Comparison of ENCODE assay signal across 10 cellular contexts in the genomic region with DNA sequence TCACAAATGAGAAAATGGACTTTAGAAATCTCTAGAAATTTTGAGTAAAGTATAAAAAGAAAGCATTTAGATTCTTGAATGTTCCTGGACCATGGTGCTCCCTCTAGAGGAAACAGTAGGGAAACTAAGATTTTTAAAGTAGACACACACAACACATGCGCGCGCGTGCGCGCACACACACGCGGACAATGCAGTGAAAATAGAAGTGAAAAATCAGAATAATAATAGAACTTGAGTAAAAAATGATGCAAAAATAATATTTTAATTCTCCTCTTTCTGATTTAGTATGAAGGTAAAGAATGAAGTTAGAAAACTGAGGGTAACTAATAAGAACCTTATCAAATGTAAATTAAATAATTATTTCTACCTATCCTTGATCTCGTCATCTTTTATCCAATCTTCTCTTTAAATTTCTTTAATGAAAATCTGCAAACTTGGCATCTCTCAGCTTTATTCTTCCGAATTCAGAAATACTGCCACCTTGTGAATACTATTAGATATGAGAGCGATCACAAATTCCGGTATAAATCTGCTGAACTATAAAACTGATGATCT.
A peak's percentile ranks its signal among the peaks of the same experiment; 100 is the strongest.
DNase-seq lines count a peak whose midpoint lies in the region; ATAC-seq and TF ChIP-seq lines count a peak whose summit lies in the region.
"Had no signal": no experiment of that assay in that cellular context is flagged by ENCODE, and none has a peak within 500 bp of the region (broad histone marks: within the 10 kb centered on the region; RNA-seq: fewer than 3 reads in every experiment).

No MANE protein-coding gene starts in this region.

- peaks cover 5% of the 10 kb centered on the region for H3K36me3 ChIP-seq in breast epithelium
- H3K36me3 ChIP-seq in thoracic aorta: peaks cover 18% of the 10 kb centered on the region

- TF ChIP-seq POLR2A in breast epithelium (IDR thresholded peaks at IDR 0.05): no peak

- H3K27ac Mint-ChIP-seq in MCF 10A (ENCODE audit: low read depth, unreplicated experiment): no peak overlapping the region
- no peak overlapping the region for H3K27ac Mint-ChIP-seq in effector memory CD8-positive, alpha-beta T cell
- H3K27ac Mint-ChIP-seq: activated naive CD4-positive, alpha-beta T cell treated with anti-CD3 and anti-CD28 coated beads, Interleukin-2, amount 50 U/mL, for 24 hours had no signal

- no peak overlapping the region for H3K4me3 Mint-ChIP-seq in MCF 10A (ENCODE audit: unreplicated experiment)
- H3K4me3 Mint-ChIP-seq in effector memory CD8-positive, alpha-beta T cell: no peak overlapping the region
- H3K4me3 Mint-ChIP-seq: activated naive CD4-positive, alpha-beta T cell treated with anti-CD3 and anti-CD28 coated beads, Interleukin-2, amount 50 U/mL, for 24 hours had no signal

- no peak overlapping the region for H3K27ac ChIP-seq in breast epithelium
- H3K27ac ChIP-seq in thoracic aorta: no peak overlapping the region

- no peaks in the 10 kb centered on the region for H3K4me1 ChIP-seq in breast epithelium
- H3K4me1 ChIP-seq in thoracic aorta (ENCODE audit: control insufficient read depth in 1 of 2, low read depth in 2 of 2): no peaks in the 10 kb centered on the region

- H3K4me1 Mint-ChIP-seq in MCF 10A (ENCODE audit: insufficient read depth, unreplicated experiment): peaks cover 19% of the 10 kb centered on the region
- no peaks in the 10 kb centered on the region for H3K4me1 Mint-ChIP-seq in effector memory CD8-positive, alpha-beta T cell (ENCODE audit: low read depth in 2 of 2)
- H3K4me1 Mint-ChIP-seq: activated naive CD4-positive, alpha-beta T cell treated with anti-CD3 and anti-CD28 coated beads, Interleukin-2, amount 50 U/mL, for 24 hours had no signal

- DNase-seq in MCF 10A (ENCODE audit: unreplicated experiment) (peak; percentile 31), breast epithelium (ENCODE audit: low spot score in 2 of 2) (no peak), SK-MEL-5 (ENCODE audit: low read depth, low spot score) (peak; percentile 16), globus pallidus (ENCODE audit: low spot score) (peak; percentile 3), thoracic aorta (ENCODE audit: low spot score) (no peak), sciatic nerve (ENCODE audit: low spot score) (no peak)
- DNase-seq in effector memory CD8-positive, alpha-beta T cell: no peak
- DNase-seq: stimulated activated CD4-positive, alpha-beta T cell treated with anti-CD3 and anti-CD28 coated beads, Interleukin-1b, Interleukin-23, amount 100 ng/mL, for 48 hours had no signal

- BruUV-seq in MCF 10A (replicated peaks; lab: Mats Ljungman, UMichigan): no TSS peak

- intact Hi-C loops in MCF 10A (cut with micrococcal nuclease): loop anchor here (1.0 to 5.0 kb wide), 3 partner anchors 76 to 350 kb away; no protein-coding TSS in a partner anchor
- intact Hi-C loops in breast epithelium (cut with DNase I; ENCODE audit: low total_unique reads): no loop called here
- intact Hi-C loops in sciatic nerve (cut with DNase I): no loop called here

- in situ Hi-C loops in SK-MEL-5 (cut with HindIII; ENCODE audit: low pct_unique_long_range_greater_than_20kb, low sequenced_read_pairs): no loop called here

- no peaks in the 10 kb centered on the region for H3K27me3 Mint-ChIP-seq in MCF 10A (ENCODE audit: insufficient read depth, unreplicated experiment)
- H3K27me3 Mint-ChIP-seq in effector memory CD8-positive, alpha-beta T cell: no peaks in the 10 kb centered on the region
- H3K27me3 Mint-ChIP-seq: activated naive CD4-positive, alpha-beta T cell treated with anti-CD3 and anti-CD28 coated beads, Interleukin-2, amount 50 U/mL, for 24 hours had no signal

- TF ChIP-seq CTCF in MCF 10A (IDR thresholded peaks at IDR 0.05; ENCODE audit: unreplicated experiment) (peak; percentile 17), breast epithelium (IDR thresholded peaks at IDR 0.05) (peak in 1 of 3 donors; percentile 25), thoracic aorta (IDR thresholded peaks at IDR 0.05) (peak; percentile 28)

- H3K9me3 ChIP-seq in breast epithelium (no peaks in the 10 kb centered on the region), thoracic aorta (no peaks in the 10 kb centered on the region)

- no peaks in the 10 kb centered on the region for H3K27me3 ChIP-seq in breast epithelium
- no peaks in the 10 kb centered on the region for H3K27me3 ChIP-seq in thoracic aorta (replicated peaks; ENCODE audit: insufficient read depth)

- POLR2A ChIA-PET in MCF 10A (lab: Yijun Ruan, JAX): no interaction called here

- H3K9me3 Mint-ChIP-seq in MCF 10A (ENCODE audit: unreplicated experiment): no peaks in the 10 kb centered on the region
- H3K9me3 Mint-ChIP-seq in effector memory CD8-positive, alpha-beta T cell: no peaks in the 10 kb centered on the region
- H3K9me3 Mint-ChIP-seq: activated naive CD4-positive, alpha-beta T cell treated with anti-CD3 and anti-CD28 coated beads, Interleukin-2, amount 50 U/mL, for 24 hours had no signal

- CTCF ChIA-PET in MCF 10A (lab: Yijun Ruan, JAX): interaction anchor here (0.5 to 1.9 kb wide), 9 partner anchors 11 to 848 kb away, joined by 3 to 7 read pairs (median 3); no protein-coding TSS in a partner anchor

- ATAC-seq in thoracic aorta (ENCODE audit: insufficient number of reproducible peaks, low FRiP score, low read depth) (no peak), sciatic nerve (no peak), HG02678 (IDR thresholded peaks at IDR 0.05; ENCODE audit: unreplicated experiment) (no peak)
- no peak for ATAC-seq in effector memory CD8-positive, alpha-beta T cell (replicated peaks)

- H3K36me3 Mint-ChIP-seq in MCF 10A (ENCODE audit: insufficient read depth, unreplicated experiment): peaks cover 24% of the 10 kb centered on the region
- H3K36me3 Mint-ChIP-seq in effector memory CD8-positive, alpha-beta T cell (ENCODE audit: insufficient read depth): peaks cover 31% of the 10 kb centered on the region

- H3K4me3 ChIP-seq in breast epithelium (no peak overlapping the region), thoracic aorta (peak overlapping the region; percentile 33)

Comparison
In these comparisons a context has a peak if more than half of its experiments do, and no peak if none do; other contexts are left out.
1. DNase-seq: peak in MCF 10A (single experiment), SK-MEL-5 (single experiment) and globus pallidus (single experiment); none in breast epithelium (0 of 2), thoracic aorta (single experiment), sciatic nerve (single experiment) and effector memory CD8-positive, alpha-beta T cell (0 of 3).